In genomic region chr4:113243312-113243711, GRCh38 we compare ENCODE assay signal across 25 cellular contexts.
DNase-seq lines count a peak whose midpoint lies in the region; ATAC-seq, FAIRE-seq and TF ChIP-seq lines count a peak whose summit lies in the region.
"Had no signal": no experiment of that assay in that cellular context is flagged by ENCODE, and none has a peak within 500 bp of the region (broad histone marks: within the 10 kb centered on the region; RNA-seq: fewer than 3 reads in every experiment).

No MANE protein-coding gene starts in this region.

- TF ChIP-seq RAD21 in IMR-90 (IDR thresholded peaks at IDR 0.05; ENCODE audit: low read length) (no peak), GM12878 (IDR thresholded peaks at IDR 0.05; ENCODE audit: insufficient read depth, low read depth, low read length) (no peak)

- no peak overlapping the region for H3K4me3 Mint-ChIP-seq in glutamatergic neuron (ENCODE audit: unreplicated experiment)
- H3K4me3 Mint-ChIP-seq: CD4-positive, alpha-beta T cell; T-helper 1 cell treated with Interleukin-12 subunit alpha and Interleukin-12 subunit beta and Interleukin-4 antibody, amounts not matched to agents 30 μg/mL and 1 μg/mL, for 36 hours had no signal

- dilution Hi-C loops in IMR-90 (cut with HindIII; ENCODE audit: low sequenced_read_pairs, unreplicated experiment), result no loop called here

- no peak for TF ChIP-seq POLR2A in IMR-90 (IDR thresholded peaks at IDR 0.05; ENCODE audit: low read depth, low read length)
- no peak for TF ChIP-seq POLR2A in GM12878 (IDR thresholded peaks at IDR 0.05; ENCODE audit: low read depth, low read length)

- no peak overlapping the region for H4K91ac ChIP-seq in IMR-90 (ENCODE audit: insufficient read depth, low read depth, low read length)

- no peak overlapping the region for H3K9ac ChIP-seq in IMR-90 (ENCODE audit: low read depth, low read length)
- no peak overlapping the region for H3K9ac ChIP-seq in GM12878 (ENCODE audit: control insufficient read depth, insufficient read depth, low read length)
- no peak overlapping the region for H3K9ac ChIP-seq in mesendoderm (ENCODE audit: low read length)
- H3K9ac ChIP-seq: BLaER1 treated with 17β-estradiol and CSF1 and Interleukin-3, amounts not matched to agents 10 nM and 100 nM had no signal

- H3K79me2 ChIP-seq in GM12878 (ENCODE audit: control insufficient read depth, insufficient read depth, low read length), result no peaks in the 10 kb centered on the region
- H3K79me2 ChIP-seq in mesendoderm (ENCODE audit: control insufficient read depth, insufficient read depth, low read length), result no peaks in the 10 kb centered on the region

- no peak overlapping the region for H2BK20ac ChIP-seq in IMR-90 (ENCODE audit: low read depth, low read length)

- H2BK15ac ChIP-seq in IMR-90 (ENCODE audit: low read depth, low read length), result no peak overlapping the region
- H2BK15ac ChIP-seq in mesendoderm (replicated peaks; ENCODE audit: low read depth), result no peak overlapping the region

- no peak overlapping the region for H3K18ac ChIP-seq in IMR-90 (ENCODE audit: low read depth, low read length)
- H3K18ac ChIP-seq in mesendoderm (ENCODE audit: low read length), result no peak overlapping the region

- H2AK5ac ChIP-seq in IMR-90 (ENCODE audit: low read depth, low read length), result no peak overlapping the region
- H2AK5ac ChIP-seq in mesendoderm (ENCODE audit: low read length), result no peak overlapping the region

- H3K9me1 ChIP-seq in IMR-90 (ENCODE audit: insufficient read depth, low read length), result no peaks in the 10 kb centered on the region

- no peak for TF ChIP-seq EP300 in GM12878 (IDR thresholded peaks at IDR 0.05; ENCODE audit: borderline replicate concordance in 1 of 2, control insufficient read depth in 1 of 2, low read depth in 2 of 2, low read length in 2 of 2)

- no peaks in the 10 kb centered on the region for H3K9me3 ChIP-seq in IMR-90 (ENCODE audit: control insufficient read depth, insufficient read depth, low read length)
- no peaks in the 10 kb centered on the region; the same call in 2 of the 3 replicates for H3K9me3 ChIP-seq in GM12878 (replicated peaks; ENCODE audit: control insufficient read depth, insufficient read depth, low read length)
- H3K9me3 ChIP-seq: A549 had no signal

- H3K36me3 ChIP-seq in IMR-90 (ENCODE audit: control insufficient read depth, insufficient read depth, low read length) (no peaks in the 10 kb centered on the region), GM12878 (ENCODE audit: control insufficient read depth in 2 of 2, insufficient read depth in 2 of 2, low read length in 1 of 2) (no peaks in the 10 kb centered on the region), mesendoderm (ENCODE audit: control insufficient read depth, insufficient read depth, low read length) (no peaks in the 10 kb centered on the region)
- H3K36me3 ChIP-seq: BLaER1 treated with 17β-estradiol and CSF1 and Interleukin-3, amounts not matched to agents 10 nM and 100 nM had no signal

- H3K36me3 Mint-ChIP-seq in glutamatergic neuron (ENCODE audit: unreplicated experiment), result no peaks in the 10 kb centered on the region

- H3K4ac ChIP-seq in IMR-90 (ENCODE audit: low read depth, low read length), result no peak overlapping the region
- no peak overlapping the region for H3K4ac ChIP-seq in mesendoderm (ENCODE audit: low read depth, low read length)

- in situ Hi-C loops in IMR-90 (cut with MboI; ENCODE audit: low sequenced_read_pairs), result no loop called here
- in situ Hi-C loops in GM12878 (cut with MboI), result no loop called here

- H2BK120ac ChIP-seq in IMR-90 (ENCODE audit: low read depth, low read length) (no peak overlapping the region), mesendoderm (ENCODE audit: low read depth, low read length) (no peak overlapping the region)

- 0 out of 2 replicates have a peak overlapping the region, but pooled peaks have one; percentile 6 for H3K56ac ChIP-seq in IMR-90 (ENCODE audit: extremely low read depth, insufficient read depth, low read length)
- no peak overlapping the region for H3K56ac ChIP-seq in mesendoderm (ENCODE audit: low read length)

- no peak overlapping the region for H2BK5ac ChIP-seq in IMR-90 (ENCODE audit: low read depth, low read length, poor library complexity, severe bottlenecking)
- H2BK5ac ChIP-seq in mesendoderm (ENCODE audit: low read length), result no peak overlapping the region

- RAD21 ChIA-PET in GM12878 (lab: Charles Lee; ENCODE audit: unreplicated experiment), result no interaction called here

- H3K4me3 ChIP-seq in IMR-90 (ENCODE audit: insufficient read depth, low read depth, low read length) (no peak overlapping the region), GM12878 (no peak overlapping the region), mesendoderm (ENCODE audit: low read length) (no peak overlapping the region)
- H3K4me3 ChIP-seq: A549; BLaER1 treated with 17β-estradiol and CSF1 and Interleukin-3, amounts not matched to agents 10 nM and 100 nM had no signal

- TF ChIP-seq CTCF in IMR-90 (conservative IDR thresholded peaks at IDR 0.05; ENCODE audit: low read depth, low read length), result no peak
- no peak for TF ChIP-seq CTCF in GM12878 (IDR thresholded peaks at IDR 0.05 in 2 of 3, conservative IDR thresholded peaks at IDR 0.05 in 1 of 3; ENCODE audit: control insufficient read depth in 2 of 3, extremely low read depth in 1 of 3, insufficient read depth in 1 of 3, low read depth in 3 of 3, low read length in 3 of 3)
- no peak for TF ChIP-seq CTCF in glutamatergic neuron (IDR thresholded peaks at IDR 0.05; ENCODE audit: partially characterized antibody, unreplicated experiment)

- peaks cover 21% of the 10 kb centered on the region for H3K9me3 Mint-ChIP-seq in glutamatergic neuron (ENCODE audit: unreplicated experiment)
- H3K9me3 Mint-ChIP-seq: T-helper 1 cell treated with Interleukin-12 subunit alpha and Interleukin-12 subunit beta and Interleukin-4 antibody, amounts not matched to agents 30 μg/mL and 1 μg/mL, for 36 hours had no signal

- H4K5ac ChIP-seq in IMR-90 (ENCODE audit: low read depth, low read length) (no peak overlapping the region), mesendoderm (ENCODE audit: low read length) (no peak overlapping the region)

- SMC1A ChIA-PET in GM12878 (lab: Charles Lee; ENCODE audit: uncharacterized antibody, unreplicated experiment), result no interaction called here

- FAIRE-seq in GM12878 (lab: Jason Lieb, UNC), result no peak
- FAIRE-seq: A549, D721Med, H1 had no signal

- no peaks in the 10 kb centered on the region for H3K79me1 ChIP-seq in IMR-90 (ENCODE audit: low read depth in 1 of 2, low read length in 2 of 2)
- no peaks in the 10 kb centered on the region for H3K79me1 ChIP-seq in mesendoderm (ENCODE audit: low read length)

- H3K27me3 Mint-ChIP-seq in glutamatergic neuron (ENCODE audit: unreplicated experiment), result peaks cover 2% of the 10 kb centered on the region

- no peaks in the 10 kb centered on the region for H4K20me1 ChIP-seq in IMR-90 (ENCODE audit: insufficient read depth, low read length)
- H4K20me1 ChIP-seq in GM12878 (ENCODE audit: control insufficient read depth, insufficient read depth), result no peaks in the 10 kb centered on the region
- H4K20me1 ChIP-seq: BLaER1 treated with 17β-estradiol and CSF1 and Interleukin-3, amounts not matched to agents 10 nM and 100 nM had no signal

- H3K4me1 Mint-ChIP-seq in glutamatergic neuron (ENCODE audit: low read depth, unreplicated experiment), result no peaks in the 10 kb centered on the region

- no peak for DNase-seq in IMR-90
- DNase-seq in NOMO-1 treated with DMSO at 0.1 percent for 48 hours (lab: John Stamatoyannopoulos, UW; ENCODE audit: unreplicated experiment), result peak; percentile 84
- no peak for DNase-seq in GM12878 (ENCODE audit: low read depth, low spot score)
- DNase-seq in glutamatergic neuron, result no peak
- no peak for DNase-seq in mesendoderm
- DNase-seq in OCI-M2 (lab: John Stamatoyannopoulos, UW; ENCODE audit: unreplicated experiment), result no peak
- DNase-seq: AML-193; CD4-positive, alpha-beta T cell; HCEC 1CT; NCI-H1105 treated with DMSO at 0.1 percent for 48 hours; NCI-H146; NCI-H1930; NCI-H2107; NCI-H446; NCI-H526; Right ventricle myocardium superior; RPMI8226; SW 1271 had no signal

- no peak overlapping the region for H3K14ac ChIP-seq in IMR-90 (replicated peaks; ENCODE audit: low read depth, low read length)

- intact Hi-C loops in IMR-90 (cut with micrococcal nuclease), result no loop called here
- intact Hi-C loops in GM12878 (cut with micrococcal nuclease; ENCODE audit: unreplicated experiment), result loop anchor here (10.0 kb wide), 1 partner anchor 139 kb away; no protein-coding TSS in a partner anchor

- H3K27ac ChIP-seq in IMR-90 (ENCODE audit: insufficient read depth, low read length) (no peak overlapping the region), GM12878 (ENCODE audit: control insufficient read depth, insufficient read depth) (no peak overlapping the region), mesendoderm (ENCODE audit: low read depth, low read length) (no peak overlapping the region)
- H3K27ac ChIP-seq: A549; BLaER1 treated with 17β-estradiol and CSF1 and Interleukin-3, amounts not matched to agents 10 nM and 100 nM; HL-60 had no signal

- no peak overlapping the region for H3K27ac Mint-ChIP-seq in glutamatergic neuron (ENCODE audit: unreplicated experiment)
- H3K27ac Mint-ChIP-seq: CD4-positive, alpha-beta T cell; T-helper 1 cell treated with Interleukin-12 subunit alpha and Interleukin-12 subunit beta and Interleukin-4 antibody, amounts not matched to agents 30 μg/mL and 1 μg/mL, for 36 hours had no signal

- H3K23ac ChIP-seq in IMR-90 (ENCODE audit: low read depth, low read length) (no peak overlapping the region), mesendoderm (ENCODE audit: low read length) (no peak overlapping the region)

- no peak overlapping the region for H3K4me2 ChIP-seq in IMR-90 (ENCODE audit: low read depth, low read length)
- no peak overlapping the region for H3K4me2 ChIP-seq in GM12878 (ENCODE audit: control insufficient read depth, insufficient read depth)
- H3K4me2 ChIP-seq in mesendoderm (ENCODE audit: low read length), result no peak overlapping the region
- H3K4me2 ChIP-seq: A549; BLaER1 treated with 17β-estradiol and CSF1 and Interleukin-3, amounts not matched to agents 10 nM and 100 nM had no signal

- no peak overlapping the region for H2AK9ac ChIP-seq in IMR-90 (replicated peaks; ENCODE audit: low read depth, low read length, poor library complexity)

- POLR2A ChIA-PET in IMR-90 (lab: Charles Lee; ENCODE audit: unreplicated experiment) (no interaction called here), GM12878 (lab: Charles Lee) (no interaction called here)

- H3K27me3 ChIP-seq in IMR-90 (ENCODE audit: control insufficient read depth, insufficient read depth, low read length) (0 out of 2 replicates have a peak, but pooled peaks cover 1% of the 10 kb centered on the region), GM12878 (replicated peaks in 1 of 2; ENCODE audit: control insufficient read depth in 2 of 2, insufficient read depth in 2 of 2, low read length in 1 of 2) (no peaks in the 10 kb centered on the region), mesendoderm (ENCODE audit: insufficient read depth, low read length, poor library complexity) (no peaks in the 10 kb centered on the region)
- H3K27me3 ChIP-seq: BLaER1 treated with 17β-estradiol and CSF1 and Interleukin-3, amounts not matched to agents 10 nM and 100 nM had no signal

- no peak overlapping the region for H4K8ac ChIP-seq in IMR-90 (ENCODE audit: low read depth in 2 of 2, low read length in 2 of 2)
- H4K8ac ChIP-seq in mesendoderm (ENCODE audit: low read depth, low read length), result no peak overlapping the region

- BruUV-seq in IMR-90 (replicated peaks; lab: Mats Ljungman, UMichigan) (no TSS peak), GM12878 (replicated peaks; lab: Mats Ljungman, UMichigan) (no TSS peak)

- H3K4me1 ChIP-seq in IMR-90 (ENCODE audit: control insufficient read depth, insufficient read depth, low read length), result no peaks in the 10 kb centered on the region
- H3K4me1 ChIP-seq in GM12878 (ENCODE audit: control insufficient read depth, insufficient read depth, low read length), result no peaks in the 10 kb centered on the region
- H3K4me1 ChIP-seq in mesendoderm (ENCODE audit: control insufficient read depth, low read depth, low read length), result no peaks in the 10 kb centered on the region
- H3K4me1 ChIP-seq: A549; BLaER1 treated with 17β-estradiol and CSF1 and Interleukin-3, amounts not matched to agents 10 nM and 100 nM had no signal

- CTCF ChIA-PET in IMR-90 (lab: Yijun Ruan, JAX), result no interaction called here
- CTCF ChIA-PET in GM12878 (lab: Yijun Ruan, JAX), result no interaction called here

- H2AFZ ChIP-seq in IMR-90 (replicated peaks; ENCODE audit: low read length, poor library complexity), result no peak overlapping the region
- H2AFZ ChIP-seq in GM12878 (ENCODE audit: control insufficient read depth, low read depth, low read length), result no peak overlapping the region

- WGBS in IMR-90 (ENCODE audit: extremely low coverage in 2 of 2, insufficient read length in 1 of 2), 2 experiments, result no CpG with 5 or more reads among the region's 3 CpGs
- WGBS in GM12878 (ENCODE audit: insufficient coverage, insufficient replicate concordance, low lambda C conversion rate, missing lambda C conversion rate), result 82% methylated on average over 3 of the region's 3 CpGs
- WGBS in mesendoderm (ENCODE audit: extremely low coverage, insufficient coverage, low lambda C conversion rate), result no CpG with 5 or more reads among the region's 3 CpGs

- ATAC-seq in GM18868 (IDR thresholded peaks at IDR 0.05; ENCODE audit: unreplicated experiment) (peak; percentile 52), IMR-90 (ENCODE audit: low read depth) (no peak), GM12878 (peak; percentile 57)
- ATAC-seq: A549 had no signal
